Comparison of ENCODE assay signal across 1 cellular context in genomic region chr7:1716263-1717094, GRCh38.
TF ChIP-seq lines count a peak whose summit lies in the region.

No MANE protein-coding gene starts in this region.

TF ChIP-seq in HepG2, 621 proteins besides CTCF, POLR2A, EP300 and RAD21 (continued from another document and continues in another):
- peak; percentile 90 for TF ChIP-seq USF2 (IDR thresholded peaks at IDR 0.05; ENCODE audit: low read depth, low read length)
- peak; percentile 87; the same call in 1 of the 2 replicates for TF ChIP-seq USF2 (CRISPR knock-in tag; IDR thresholded peaks at IDR 0.05; ENCODE audit: borderline replicate concordance)
- TF ChIP-seq MIER3 (CRISPR knock-in tag; IDR thresholded peaks at IDR 0.05; ENCODE audit: borderline replicate concordance), result no peak; the same call in 1 of the 2 replicates
- no peak for TF ChIP-seq ATRX (CRISPR knock-in tag; IDR thresholded peaks at IDR 0.05; ENCODE audit: borderline replicate concordance)
- TF ChIP-seq SP5 (CRISPR knock-in tag; IDR thresholded peaks at IDR 0.05; ENCODE audit: borderline replicate concordance, low read depth), result no peak
- TF ChIP-seq FOXJ3 (CRISPR knock-in tag; IDR thresholded peaks at IDR 0.05; ENCODE audit: borderline replicate concordance), result no peak
- TF ChIP-seq ZFX (CRISPR knock-in tag; IDR thresholded peaks at IDR 0.05; ENCODE audit: low read depth), result 0 out of 2 replicates have a peak, but pooled peaks have one; percentile 22
- TF ChIP-seq ZNF383 (CRISPR knock-in tag; IDR thresholded peaks at IDR 0.05; ENCODE audit: borderline replicate concordance), result no peak
- no peak for TF ChIP-seq HMG20B (CRISPR knock-in tag; conservative IDR thresholded peaks at IDR 0.05)
- TF ChIP-seq RARA (CRISPR knock-in tag; IDR thresholded peaks at IDR 0.05), result peak; percentile 80
- TF ChIP-seq DBP (CRISPR knock-in tag; IDR thresholded peaks at IDR 0.05; ENCODE audit: not compliant biosample characterization), result no peak
- no peak for TF ChIP-seq ZBTB2 (CRISPR knock-in tag; IDR thresholded peaks at IDR 0.05; ENCODE audit: low read depth)
- TF ChIP-seq ZC3H13 (CRISPR knock-in tag; IDR thresholded peaks at IDR 0.05), result no peak
- no peak for TF ChIP-seq TCF7 (IDR thresholded peaks at IDR 0.05; ENCODE audit: low read depth)
- TF ChIP-seq ZBTB7A (CRISPR knock-in tag; IDR thresholded peaks at IDR 0.05), result peak; percentile 73
- TF ChIP-seq ZNF777 (CRISPR knock-in tag; IDR thresholded peaks at IDR 0.05), result no peak
- no peak for TF ChIP-seq ZNF607 (CRISPR knock-in tag; IDR thresholded peaks at IDR 0.05; ENCODE audit: borderline replicate concordance)
- peak; percentile 34; the same call in 1 of the 2 replicates for TF ChIP-seq MED1 (CRISPR knock-in tag; IDR thresholded peaks at IDR 0.05)
- TF ChIP-seq YEATS4 (CRISPR knock-in tag; IDR thresholded peaks at IDR 0.05; ENCODE audit: borderline replicate concordance), result no peak
- no peak for TF ChIP-seq ZFYVE20 (CRISPR knock-in tag; IDR thresholded peaks at IDR 0.05; ENCODE audit: borderline replicate concordance, low read depth)
- TF ChIP-seq PAXIP1 (CRISPR knock-in tag; conservative IDR thresholded peaks at IDR 0.05), result peak; percentile 77
- TF ChIP-seq RFX1 (IDR thresholded peaks at IDR 0.05), result no peak
- TF ChIP-seq MZF1 (CRISPR knock-in tag; IDR thresholded peaks at IDR 0.05; ENCODE audit: borderline replicate concordance), result no peak
- peak; percentile 10 for TF ChIP-seq ZNF407 (CRISPR knock-in tag; IDR thresholded peaks at IDR 0.05; ENCODE audit: not compliant biosample characterization)
- TF ChIP-seq MAFG (CRISPR knock-in tag; IDR thresholded peaks at IDR 0.05), result no peak
- no peak for TF ChIP-seq ZNF234 (CRISPR knock-in tag; conservative IDR thresholded peaks at IDR 0.05)
- no peak for TF ChIP-seq GABPA (IDR thresholded peaks at IDR 0.05; ENCODE audit: low read depth, low read length)
- TF ChIP-seq GABPA (CRISPR knock-in tag; IDR thresholded peaks at IDR 0.05; ENCODE audit: low read depth), result peak; percentile 24; the same call in 1 of the 2 replicates
- TF ChIP-seq ESRRA (CRISPR knock-in tag; IDR thresholded peaks at IDR 0.05; ENCODE audit: low read depth), result no peak
- TF ChIP-seq TRIM24 (CRISPR knock-in tag; IDR thresholded peaks at IDR 0.05), result no peak
- TF ChIP-seq CEBPB (IDR thresholded peaks at IDR 0.05; ENCODE audit: borderline replicate concordance, low read depth, low read length), result no peak
- peak; percentile 38; the same call in 1 of the 2 replicates for TF ChIP-seq ZNF501 (CRISPR knock-in tag; IDR thresholded peaks at IDR 0.05)
- no peak for TF ChIP-seq KAT8 (CRISPR knock-in tag; IDR thresholded peaks at IDR 0.05)
- no peak for TF ChIP-seq ZNF781 (CRISPR knock-in tag; IDR thresholded peaks at IDR 0.05; ENCODE audit: borderline replicate concordance, not compliant biosample characterization)
- TF ChIP-seq ZNF562 (CRISPR knock-in tag; IDR thresholded peaks at IDR 0.05; ENCODE audit: borderline replicate concordance), result no peak
- no peak for TF ChIP-seq FOXM1 (CRISPR knock-in tag; IDR thresholded peaks at IDR 0.05)
- TF ChIP-seq ZNF460 (CRISPR knock-in tag; IDR thresholded peaks at IDR 0.05; ENCODE audit: borderline replicate concordance), result no peak
- TF ChIP-seq ZNF713 (CRISPR knock-in tag; IDR thresholded peaks at IDR 0.05), result no peak
- TF ChIP-seq MBNL3 (CRISPR knock-in tag; conservative IDR thresholded peaks at IDR 0.05), result no peak
- no peak for TF ChIP-seq ZNF124 (CRISPR knock-in tag; IDR thresholded peaks at IDR 0.05)
- TF ChIP-seq GATAD1 (CRISPR knock-in tag; IDR thresholded peaks at IDR 0.05), result peak; percentile 59; the same call in 1 of the 2 replicates
- TF ChIP-seq NFE2L1 (CRISPR knock-in tag; IDR thresholded peaks at IDR 0.05; ENCODE audit: borderline replicate concordance), result no peak
- peak; percentile 41; the same call in 1 of the 2 replicates for TF ChIP-seq ELF3 (CRISPR knock-in tag; IDR thresholded peaks at IDR 0.05)
- TF ChIP-seq ZNF10 (CRISPR knock-in tag; IDR thresholded peaks at IDR 0.05; ENCODE audit: borderline replicate concordance, low read depth), result no peak
- TF ChIP-seq HNF4A (CRISPR knock-in tag; IDR thresholded peaks at IDR 0.05), result no peak
- TF ChIP-seq CEBPG (CRISPR knock-in tag; IDR thresholded peaks at IDR 0.05), result no peak
- TF ChIP-seq ZNF382 (CRISPR knock-in tag; IDR thresholded peaks at IDR 0.05; ENCODE audit: borderline replicate concordance), result no peak
- TF ChIP-seq ZNF800 (CRISPR knock-in tag; IDR thresholded peaks at IDR 0.05), result no peak
- no peak for TF ChIP-seq TAF15 (IDR thresholded peaks at IDR 0.05; ENCODE audit: low read depth, low read length, poor library complexity, severe bottlenecking)
- no peak for TF ChIP-seq ZNF251 (CRISPR knock-in tag; IDR thresholded peaks at IDR 0.05)
